ENCODE assay signal across 34 cellular contexts in the genomic region with DNA sequence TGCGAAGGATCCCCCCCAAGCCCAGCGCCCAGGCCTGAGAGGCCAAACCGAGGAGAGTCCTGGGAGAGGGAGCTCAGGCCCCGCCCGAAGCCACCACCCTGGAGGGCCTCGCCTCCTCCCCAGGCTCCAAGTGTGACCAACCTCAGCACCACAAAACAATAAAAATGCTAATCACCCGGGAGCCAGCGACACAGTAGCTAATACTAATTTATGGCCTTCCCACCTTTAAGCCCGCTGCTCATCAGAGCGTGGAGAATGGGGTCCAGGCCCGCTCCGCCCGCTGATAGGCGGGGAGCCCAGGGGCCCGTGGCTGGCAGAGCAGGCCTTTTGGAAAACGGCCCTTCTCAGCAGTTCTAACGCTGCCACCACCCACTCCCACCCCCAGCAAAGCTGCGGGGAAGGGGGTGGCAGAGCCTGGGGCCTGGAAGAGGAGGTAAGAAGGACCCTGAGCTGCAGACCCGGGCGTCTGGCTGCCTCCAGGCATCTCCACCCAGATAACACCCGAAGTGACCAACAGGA. TPM values are rescaled to one million over a fixed set of nuclear protein-coding genes. Genes with fewer than 3 reads are reported as not detected.
DNase-seq lines count a peak whose midpoint lies in the region; ATAC-seq and TF ChIP-seq lines count a peak whose summit lies in the region.
"Had no signal": no experiment of that assay in that cellular context is flagged by ENCODE, and none has a peak within 500 bp of the region (broad histone marks: within the 10 kb centered on the region; RNA-seq: fewer than 3 reads in every experiment).

No MANE protein-coding gene starts in this region.

- no peak overlapping the region for H3K9ac ChIP-seq in SK-N-SH
- no peak overlapping the region for H3K9ac ChIP-seq in Karpas-422 (ENCODE audit: low read length)

- TF ChIP-seq CTCF in SK-N-SH (IDR thresholded peaks at IDR 0.05) (no peak), WERI-Rb-1 (IDR thresholded peaks at IDR 0.05; ENCODE audit: low read depth, low read length) (no peak), coronary artery (IDR thresholded peaks at IDR 0.05) (no peak)

- no peaks in the 10 kb centered on the region for H3F3A ChIP-seq in SK-N-SH (replicated peaks; ENCODE audit: insufficient read depth)

- peak; percentile 71 for DNase-seq in SK-N-SH
- DNase-seq in NCI-H2107 treated with DMSO at 0.1 percent for 48 hours (lab: John Stamatoyannopoulos, UW; ENCODE audit: unreplicated experiment) = peak; percentile 15
- peak; percentile 66 for DNase-seq in WERI-Rb-1
- DNase-seq in coronary artery (ENCODE audit: low spot score) = no peak
- no peak for DNase-seq in Right ventricle myocardium inferior (ENCODE audit: missing footprints)
- no peak for DNase-seq in cerebellar cortex (ENCODE audit: low spot score)
- DNase-seq in Karpas-422 = no peak
- DNase-seq: activated CD4-positive, alpha-beta T cell treated with anti-CD3 and anti-CD28 coated beads, Interleukin-2, amount 50 U/mL, for 1 hour; activated CD4-positive, CD25-positive, alpha-beta regulatory T cell; activated gamma-delta T cell; activated naive CD8-positive, alpha-beta T cell treated with anti-CD3 and anti-CD28 coated beads for 36 hours; activated T-cell treated with anti-CD3 and anti-CD28 coated beads, Interleukin-2, amount 50 U/mL, for 24 hours; aorta; CD4-positive, CD25-positive, alpha-beta regulatory T cell; colonic mucosa; effector CD8-positive, alpha-beta T cell; left colon; mammary epithelial cell; MM.1S; NCI-H1694; NCI-H510A treated with DMSO at 0.1 percent for 48 hours; ovary; stimulated activated naive CD4-positive, alpha-beta T cell treated with Interleukin-2 at 50 U/mL for 16 hours had no signal

- H3K9me2 ChIP-seq in SK-N-SH (no peaks in the 10 kb centered on the region), Karpas-422 (replicated peaks; ENCODE audit: insufficient read depth, low read length) (no peaks in the 10 kb centered on the region)

- H3K4me3 ChIP-seq in SK-N-SH (ENCODE audit: low read depth in 2 of 2, low read length in 1 of 2) (no peak overlapping the region), WERI-Rb-1 (ENCODE audit: low read depth, low read length) (no peak overlapping the region), coronary artery (no peak overlapping the region), Karpas-422 (ENCODE audit: low read length) (no peak overlapping the region)
- H3K4me3 ChIP-seq: cardiac muscle cell, colonic mucosa, hepatocyte, ovary, SJSA1, skin epidermis, suprapubic skin had no signal

- peaks cover 0 to 3% of the 10 kb centered on the region in 2 experiments for H3K36me3 ChIP-seq in SK-N-SH (replicated peaks in 1 of 2; ENCODE audit: control insufficient read depth in 1 of 2, insufficient read depth in 2 of 2, low read length in 1 of 2)
- no peaks in the 10 kb centered on the region for H3K36me3 ChIP-seq in WERI-Rb-1
- H3K36me3 ChIP-seq in Karpas-422 (ENCODE audit: insufficient read depth, low read length) = no peaks in the 10 kb centered on the region
- H3K36me3 ChIP-seq: colonic mucosa, ovary had no signal

- H3K27me3 ChIP-seq in SK-N-SH (ENCODE audit: insufficient read depth) (no peaks in the 10 kb centered on the region), WERI-Rb-1 (ENCODE audit: insufficient read depth, low read depth, severe bottlenecking) (no peaks in the 10 kb centered on the region), Karpas-422 (ENCODE audit: low read length) (no peaks in the 10 kb centered on the region)
- H3K27me3 ChIP-seq: cardiac muscle cell, colonic mucosa, hepatocyte, ovary, SJSA1, suprapubic skin had no signal

- intact Hi-C loops in Right ventricle myocardium inferior (cut with DNase I) = loop anchor here (5.0 kb wide), 1 partner anchor 207 kb away; no protein-coding TSS in a partner anchor

- TF ChIP-seq EP300 in SK-N-SH (IDR thresholded peaks at IDR 0.05; ENCODE audit: borderline replicate concordance in 1 of 2, low read depth in 1 of 2, low read length in 1 of 2) = no peak

- 72% methylated on average over 16 of the region's 21 CpGs for WGBS in SK-N-SH (ENCODE audit: low lambda C conversion rate)

- no peak for TF ChIP-seq RAD21 in SK-N-SH (IDR thresholded peaks at IDR 0.05; ENCODE audit: low read length)

- H2AFZ ChIP-seq in SK-N-SH (ENCODE audit: low read depth) = no peak overlapping the region
- H2AFZ ChIP-seq in Karpas-422 (ENCODE audit: low read length) = no peak overlapping the region
- H2AFZ ChIP-seq: hepatocyte had no signal

- no peaks in the 10 kb centered on the region for H3K79me2 ChIP-seq in SK-N-SH (ENCODE audit: insufficient read depth)
- no peaks in the 10 kb centered on the region for H3K79me2 ChIP-seq in Karpas-422 (ENCODE audit: low read length)
- H3K79me2 ChIP-seq: hepatocyte had no signal

- H3K4me2 ChIP-seq in SK-N-SH (no peak overlapping the region), Karpas-422 (ENCODE audit: low read depth, low read length, poor library complexity, severe bottlenecking) (no peak overlapping the region)
- H3K4me2 ChIP-seq: hepatocyte had no signal

- no peaks in the 10 kb centered on the region for H3K9me3 ChIP-seq in SK-N-SH
- no peaks in the 10 kb centered on the region for H3K9me3 ChIP-seq in WERI-Rb-1 (ENCODE audit: severe bottlenecking)
- H3K9me3 ChIP-seq in Karpas-422 (ENCODE audit: low read length) = no peaks in the 10 kb centered on the region
- H3K9me3 ChIP-seq: colonic mucosa, ovary, SJSA1, suprapubic skin had no signal

- no peaks in the 10 kb centered on the region for H4K20me1 ChIP-seq in SK-N-SH (ENCODE audit: insufficient read depth)
- no peaks in the 10 kb centered on the region for H4K20me1 ChIP-seq in Karpas-422 (ENCODE audit: insufficient read depth, low read depth, low read length)

- H3K27ac ChIP-seq in SK-N-SH (ENCODE audit: low read depth in 2 of 2, low read length in 1 of 2) (no peak overlapping the region), WERI-Rb-1 (no peak overlapping the region), coronary artery (no peak overlapping the region), Karpas-422 (ENCODE audit: low read length) (no peak overlapping the region)
- H3K27ac ChIP-seq: cardiac muscle cell, colonic mucosa, epithelial cell of prostate, hepatocyte, ovary, SJSA1, skin epidermis, suprapubic skin had no signal

- POLR2A ChIA-PET in SK-N-SH (lab: Yijun Ruan, JAX) = no interaction called here

- ATAC-seq in SK-N-SH treated with all-trans-retinoic acid at 6 μM for 48 hours = no peak
- ATAC-seq in Right ventricle myocardium inferior = no peak
- ATAC-seq: left colon had no signal

- CTCF ChIA-PET in SK-N-SH (lab: Yijun Ruan, JAX) = interaction anchor here (1.4 to 25.9 kb wide), 3 partner anchors 31 to 294 kb away, joined by 4 to 350 read pairs (median 134); no protein-coding TSS in a partner anchor

- H3K4me1 ChIP-seq in SK-N-SH (ENCODE audit: control insufficient read depth in 1 of 2, insufficient read depth in 2 of 2, low read depth in 1 of 2, low read length in 1 of 2) = peaks cover 0 to 8% of the 10 kb centered on the region in 2 experiments; a peak in 1 of 4 replicates
- H3K4me1 ChIP-seq in Karpas-422 (ENCODE audit: low read length) = no peaks in the 10 kb centered on the region
- H3K4me1 ChIP-seq: SJSA1 had no signal

TF ChIP-seq in SK-N-SH, 30 proteins besides CTCF, POLR2A, EP300 and RAD21 (continues in another document):
- TF ChIP-seq, protein P1, sequence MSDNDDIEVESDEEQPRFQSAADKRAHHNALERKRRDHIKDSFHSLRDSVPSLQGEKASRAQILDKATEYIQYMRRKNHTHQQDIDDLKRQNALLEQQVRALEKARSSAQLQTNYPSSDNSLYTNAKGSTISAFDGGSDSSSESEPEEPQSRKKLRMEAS (IDR thresholded peaks at IDR 0.05; ENCODE audit: low read depth) = no peak

TF ChIP-seq in SK-N-SH treated with all-trans-retinoic acid at 6 μM for 48 hours, 23 proteins besides CTCF, POLR2A, EP300 and RAD21 (continues in another document):
- no peak for TF ChIP-seq RARB (CRISPR knock-in tag; IDR thresholded peaks at IDR 0.05)
- TF ChIP-seq, protein P2, sequence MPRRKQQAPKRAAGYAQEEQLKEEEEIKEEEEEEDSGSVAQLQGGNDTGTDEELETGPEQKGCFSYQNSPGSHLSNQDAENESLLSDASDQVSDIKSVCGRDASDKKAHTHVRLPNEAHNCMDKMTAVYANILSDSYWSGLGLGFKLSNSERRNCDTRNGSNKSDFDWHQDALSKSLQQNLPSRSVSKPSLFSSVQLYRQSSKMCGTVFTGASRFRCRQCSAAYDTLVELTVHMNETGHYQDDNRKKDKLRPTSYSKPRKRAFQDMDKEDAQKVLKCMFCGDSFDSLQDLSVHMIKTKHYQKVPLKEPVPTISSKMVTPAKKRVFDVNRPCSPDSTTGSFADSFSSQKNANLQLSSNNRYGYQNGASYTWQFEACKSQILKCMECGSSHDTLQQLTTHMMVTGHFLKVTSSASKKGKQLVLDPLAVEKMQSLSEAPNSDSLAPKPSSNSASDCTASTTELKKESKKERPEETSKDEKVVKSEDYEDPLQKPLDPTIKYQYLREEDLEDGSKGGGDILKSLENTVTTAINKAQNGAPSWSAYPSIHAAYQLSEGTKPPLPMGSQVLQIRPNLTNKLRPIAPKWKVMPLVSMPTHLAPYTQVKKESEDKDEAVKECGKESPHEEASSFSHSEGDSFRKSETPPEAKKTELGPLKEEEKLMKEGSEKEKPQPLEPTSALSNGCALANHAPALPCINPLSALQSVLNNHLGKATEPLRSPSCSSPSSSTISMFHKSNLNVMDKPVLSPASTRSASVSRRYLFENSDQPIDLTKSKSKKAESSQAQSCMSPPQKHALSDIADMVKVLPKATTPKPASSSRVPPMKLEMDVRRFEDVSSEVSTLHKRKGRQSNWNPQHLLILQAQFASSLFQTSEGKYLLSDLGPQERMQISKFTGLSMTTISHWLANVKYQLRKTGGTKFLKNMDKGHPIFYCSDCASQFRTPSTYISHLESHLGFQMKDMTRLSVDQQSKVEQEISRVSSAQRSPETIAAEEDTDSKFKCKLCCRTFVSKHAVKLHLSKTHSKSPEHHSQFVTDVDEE (CRISPR knock-in tag; IDR thresholded peaks at IDR 0.05) = no peak

RNA-seq across cellular contexts. Expression of a gene that starts 20.4 kb away (rescaled TPM):
- polyA plus RNA-seq in SK-N-SH (2012; rRNA removed) = not detected in 2 replicates
- polyA plus RNA-seq in SK-N-SH (2012; cell fraction: cytosol; rRNA removed) = not detected in 2 replicates
- polyA plus RNA-seq in SK-N-SH (2012; cell fraction: nucleus; rRNA removed) = not detected in 2 replicates
- not detected for total RNA-seq in Right ventricle myocardium inferior
- not detected in 2 replicates for total RNA-seq in Karpas-422 (2014; rRNA removed; shearing (Covaris generic); ENCODE audit: low replicate concordance)
- total RNA-seq: A172; activated naive CD8-positive, alpha-beta T cell treated with anti-CD3 and anti-CD28 coated beads for 36 hours; aorta; cardiac muscle cell; CD4-positive, CD25-positive, alpha-beta regulatory T cell; colonic mucosa; Daoy; hepatocyte; HT-29; left colon; ovary; SJSA1; ureter had no signal
- polyA plus RNA-seq: aorta; cardiac muscle cell; CD4-positive, CD25-positive, alpha-beta regulatory T cell; hepatocyte; mammary epithelial cell; ovary had no signal

RNA-seq across cellular contexts. Expression of a gene that starts 22.5 kb away (rescaled TPM):
- 18.5 and 26.2 TPM in 2 replicates for polyA plus RNA-seq in SK-N-SH (2012; rRNA removed)
- polyA plus RNA-seq in SK-N-SH (2012; cell fraction: cytosol; rRNA removed) = 11.9 and 17.9 TPM in 2 replicates
- 38.5 and 69.7 TPM in 2 replicates for polyA plus RNA-seq in SK-N-SH (2012; cell fraction: nucleus; rRNA removed)
- total RNA-seq in Right ventricle myocardium inferior = 31.2 TPM
- total RNA-seq in Karpas-422 (2014; rRNA removed; shearing (Covaris generic); ENCODE audit: low replicate concordance) = 0.58 TPM in 1 of 2 replicates, not detected in the other

Comparison
In these comparisons a context has a peak if more than half of its experiments do, and no peak if none do; other contexts are left out.
1. DNase-seq: peak in SK-N-SH (single experiment), NCI-H2107 treated with DMSO at 0.1 percent for 48 hours (single experiment) and WERI-Rb-1 (single experiment); none in coronary artery (single experiment), Right ventricle myocardium inferior (single experiment), cerebellar cortex (single experiment) and Karpas-422 (single experiment).
2. RNA of a gene that starts 22.5 kb away (total RNA-seq): 31.2 TPM in Right ventricle myocardium inferior (single experiment); 0.58 TPM in Karpas-422; every median in the first group is over 10 times any median in the second.